ENCODE assay signal across 8 cellular contexts in genomic region chrX:47649781-47650163, GRCh38. TPM values are rescaled to one million over a fixed set of nuclear protein-coding genes. Genes with fewer than 3 reads are reported as not detected.
DNase-seq lines count a peak whose midpoint lies in the region; ATAC-seq and TF ChIP-seq lines count a peak whose summit lies in the region.

No MANE protein-coding gene starts in this region.

- H3K36me3 Mint-ChIP-seq in activated CD8-positive, alpha-beta T cell treated with anti-CD3 and anti-CD28 coated beads for 36 hours (ENCODE audit: low read depth), result peaks cover 57% of the 10 kb centered on the region

- no peaks in the 10 kb centered on the region for H3K9me2 ChIP-seq in SK-N-SH

- H3K27me3 ChIP-seq in SK-N-SH (ENCODE audit: insufficient read depth), result peaks cover 9% of the 10 kb centered on the region; the same call in 1 of the 2 replicates
- peaks cover 0 to 5% of the 10 kb centered on the region in 2 donors for H3K27me3 ChIP-seq in stomach smooth muscle (ENCODE audit: control insufficient read depth in 1 of 2, insufficient read depth in 2 of 2, low read length in 2 of 2)

- H3K9me3 Mint-ChIP-seq in activated CD8-positive, alpha-beta T cell treated with anti-CD3 and anti-CD28 coated beads for 36 hours, result no peaks in the 10 kb centered on the region

- no peak for TF ChIP-seq CTCF in SK-N-SH (IDR thresholded peaks at IDR 0.05)
- TF ChIP-seq CTCF in activated CD8-positive, alpha-beta T cell treated with anti-CD3 and anti-CD28 coated beads for 36 hours (IDR thresholded peaks at IDR 0.05), result no peak

- H3K4me3 Mint-ChIP-seq in activated CD8-positive, alpha-beta T cell treated with anti-CD3 and anti-CD28 coated beads for 36 hours, result peak overlapping the region; percentile 92

- ATAC-seq in SK-N-SH treated with all-trans-retinoic acid at 6 μM for 48 hours (no peak), HG03520 (IDR thresholded peaks at IDR 0.05; ENCODE audit: unreplicated experiment) (no peak)
- no peak for ATAC-seq in activated CD8-positive, alpha-beta T cell treated with anti-CD3 and anti-CD28 coated beads for 36 hours

- H3K4me3 ChIP-seq in SK-N-SH (ENCODE audit: low read depth in 2 of 2, low read length in 1 of 2) (peak overlapping the region; percentile 63 to 67; a peak in 3 of 4 replicates), iPS-18c (ENCODE audit: insufficient read depth, low read depth, low read length) (peak overlapping the region; percentile 63), stomach smooth muscle (ENCODE audit: low read length in 2 of 2) (peak overlapping the region; percentile 40 to 79)

- intact Hi-C loops in activated CD8-positive, alpha-beta T cell treated with anti-CD3 and anti-CD28 coated beads for 36 hours (cut with micrococcal nuclease), result no loop called here

- no peak overlapping the region; a peak in 1 of 4 replicates for H3K27ac ChIP-seq in SK-N-SH (ENCODE audit: low read depth in 2 of 2, low read length in 1 of 2)
- H3K27ac ChIP-seq in stomach smooth muscle (ENCODE audit: low read length), result no peak overlapping the region

- H4K20me1 ChIP-seq in SK-N-SH (ENCODE audit: insufficient read depth), result no peaks in the 10 kb centered on the region

- H3F3A ChIP-seq in SK-N-SH (replicated peaks; ENCODE audit: insufficient read depth), result no peaks in the 10 kb centered on the region

- no peak for DNase-seq in SK-N-SH
- DNase-seq in activated CD8-positive, alpha-beta T cell treated with anti-CD3 and anti-CD28 coated beads for 36 hours, result no peak
- DNase-seq in activated effector memory CD4-positive, alpha-beta T cell treated with anti-CD3 and anti-CD28 coated beads, Interleukin-2, amount 50 U/mL, for 16 hours, result no peak
- no peak for DNase-seq in stimulated activated CD4-positive, alpha-beta T cell treated with anti-CD3 and anti-CD28 coated beads, Interleukin-4, amount 100 ng/mL, for 24 hours

- peak overlapping the region; percentile 63 for H3K4me2 ChIP-seq in SK-N-SH

- CTCF ChIA-PET in SK-N-SH (lab: Yijun Ruan, JAX), result no interaction called here
- CTCF ChIA-PET in activated CD8-positive, alpha-beta T cell treated with anti-CD3 and anti-CD28 coated beads for 36 hours (lab: Charles Lee), result interaction anchor here (1.6 kb wide), 1 partner anchor 8 kb away, joined by 4 read pairs; no protein-coding TSS in a partner anchor

- no peak for TF ChIP-seq EP300 in SK-N-SH (IDR thresholded peaks at IDR 0.05; ENCODE audit: borderline replicate concordance in 1 of 2, low read depth in 1 of 2, low read length in 1 of 2)

- no peak overlapping the region for H2AFZ ChIP-seq in SK-N-SH (ENCODE audit: low read depth)

- H3K27me3 Mint-ChIP-seq in activated CD8-positive, alpha-beta T cell treated with anti-CD3 and anti-CD28 coated beads for 36 hours, result no peaks in the 10 kb centered on the region

- POLR2A ChIA-PET in SK-N-SH (lab: Yijun Ruan, JAX), result interaction anchor here (1.2 kb wide), 1 partner anchor 26 kb away, joined by 4 read pairs; no protein-coding TSS in a partner anchor
- POLR2A ChIA-PET in activated CD8-positive, alpha-beta T cell treated with anti-CD3 and anti-CD28 coated beads for 36 hours (lab: Charles Lee), result interaction anchor here (1.1 kb wide), 1 partner anchor 13 kb away, joined by 3 read pairs; no protein-coding TSS in a partner anchor

- WGBS in SK-N-SH (ENCODE audit: low lambda C conversion rate), result 30% methylated on average over 11 of the region's 11 CpGs

- H3K4me1 ChIP-seq in SK-N-SH (ENCODE audit: control insufficient read depth in 1 of 2, insufficient read depth in 2 of 2, low read depth in 1 of 2, low read length in 1 of 2) (peaks cover 4 to 8% of the 10 kb centered on the region in 2 experiments; a peak in 1 of 4 replicates), stomach smooth muscle (ENCODE audit: control insufficient read depth, insufficient read depth, low read length) (peaks cover 11% of the 10 kb centered on the region)

- H3K36me3 ChIP-seq in SK-N-SH (replicated peaks in 1 of 2; ENCODE audit: control insufficient read depth in 1 of 2, insufficient read depth in 2 of 2, low read length in 1 of 2) (peaks cover 3 to 10% of the 10 kb centered on the region in 2 experiments), stomach smooth muscle (ENCODE audit: control insufficient read depth in 2 of 2, insufficient read depth in 2 of 2, low read length in 2 of 2) (peaks cover 4% of the 10 kb centered on the region in 2 donors)

- no peaks in the 10 kb centered on the region for H3K9me3 ChIP-seq in SK-N-SH
- peaks cover 5% of the 10 kb centered on the region for H3K9me3 ChIP-seq in iPS-18c (ENCODE audit: control insufficient read depth, insufficient read depth, low read length)
- H3K9me3 ChIP-seq in stomach smooth muscle (ENCODE audit: control insufficient read depth in 2 of 2, low read length in 2 of 2), result no peaks in the 10 kb centered on the region

- H3K4me1 Mint-ChIP-seq in activated CD8-positive, alpha-beta T cell treated with anti-CD3 and anti-CD28 coated beads for 36 hours (ENCODE audit: low read depth), result peaks cover 44% of the 10 kb centered on the region

- H3K79me2 ChIP-seq in SK-N-SH (ENCODE audit: insufficient read depth), result peaks cover 14% of the 10 kb centered on the region; the same call in 1 of the 2 replicates

- H3K9ac ChIP-seq in SK-N-SH, result peak overlapping the region; percentile 31; the same call in 1 of the 2 replicates
- peak overlapping the region in 1 of 2 donors; percentile 80 for H3K9ac ChIP-seq in stomach smooth muscle (ENCODE audit: low read length in 2 of 2)

- peak overlapping the region; percentile 88 for H3K27ac Mint-ChIP-seq in activated CD8-positive, alpha-beta T cell treated with anti-CD3 and anti-CD28 coated beads for 36 hours

- TF ChIP-seq RAD21 in SK-N-SH (IDR thresholded peaks at IDR 0.05; ENCODE audit: low read length), result no peak

TF ChIP-seq in SK-N-SH, 30 proteins besides CTCF, POLR2A, EP300 and RAD21:
- TF ChIP-seq TAF1 (IDR thresholded peaks at IDR 0.05; ENCODE audit: borderline replicate concordance, low read depth, low read length), result no peak
- no peak for TF ChIP-seq ELF1 (IDR thresholded peaks at IDR 0.05)
- no peak for TF ChIP-seq RFX5 (IDR thresholded peaks at IDR 0.05; ENCODE audit: low read length)
TF ChIP-seq in SK-N-SH: peak in this region for 0.

TF ChIP-seq in SK-N-SH treated with all-trans-retinoic acid at 6 μM for 48 hours, 23 proteins besides CTCF, POLR2A, EP300 and RAD21:
- TF ChIP-seq CSDC2 (CRISPR knock-in tag; IDR thresholded peaks at IDR 0.05) (no peak), ZFP30 (CRISPR knock-in tag; IDR thresholded peaks at IDR 0.05) (no peak), ESRRG (CRISPR knock-in tag; IDR thresholded peaks at IDR 0.05) (no peak), SNAI2 (CRISPR knock-in tag; IDR thresholded peaks at IDR 0.05) (no peak)
- TF ChIP-seq, protein P1, sequence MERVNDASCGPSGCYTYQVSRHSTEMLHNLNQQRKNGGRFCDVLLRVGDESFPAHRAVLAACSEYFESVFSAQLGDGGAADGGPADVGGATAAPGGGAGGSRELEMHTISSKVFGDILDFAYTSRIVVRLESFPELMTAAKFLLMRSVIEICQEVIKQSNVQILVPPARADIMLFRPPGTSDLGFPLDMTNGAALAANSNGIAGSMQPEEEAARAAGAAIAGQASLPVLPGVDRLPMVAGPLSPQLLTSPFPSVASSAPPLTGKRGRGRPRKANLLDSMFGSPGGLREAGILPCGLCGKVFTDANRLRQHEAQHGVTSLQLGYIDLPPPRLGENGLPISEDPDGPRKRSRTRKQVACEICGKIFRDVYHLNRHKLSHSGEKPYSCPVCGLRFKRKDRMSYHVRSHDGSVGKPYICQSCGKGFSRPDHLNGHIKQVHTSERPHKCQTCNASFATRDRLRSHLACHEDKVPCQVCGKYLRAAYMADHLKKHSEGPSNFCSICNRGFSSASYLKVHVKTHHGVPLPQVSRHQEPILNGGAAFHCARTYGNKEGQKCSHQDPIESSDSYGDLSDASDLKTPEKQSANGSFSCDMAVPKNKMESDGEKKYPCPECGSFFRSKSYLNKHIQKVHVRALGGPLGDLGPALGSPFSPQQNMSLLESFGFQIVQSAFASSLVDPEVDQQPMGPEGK (CRISPR knock-in tag; IDR thresholded peaks at IDR 0.05; ENCODE audit: borderline replicate concordance), result no peak

RNA-seq across cellular contexts. Expression of gene ELK1, which starts 0.6 kb away (rescaled TPM):
- 14.6 and 17.0 TPM in 2 replicates for polyA plus RNA-seq in SK-N-SH (2012; rRNA removed)
- 9.2 and 13.9 TPM in 2 replicates for polyA plus RNA-seq in SK-N-SH (2012; cell fraction: cytosol; rRNA removed)
- 9.0 and 9.3 TPM in 2 replicates for polyA plus RNA-seq in SK-N-SH (2012; cell fraction: nucleus; rRNA removed)
- 10 to 100 TPM; 67.6 to 73.2 TPM for total RNA-seq in activated CD8-positive, alpha-beta T cell treated with anti-CD3 and anti-CD28 coated beads for 36 hours

RNA-seq across cellular contexts. Expression of gene UXT, which starts 9.2 kb away (rescaled TPM):
- polyA plus RNA-seq in SK-N-SH (2012; rRNA removed), result 169 and 205 TPM in 2 replicates
- 201 and 204 TPM in 2 replicates for polyA plus RNA-seq in SK-N-SH (2012; cell fraction: cytosol; rRNA removed)
- 85.0 and 91.8 TPM in 2 replicates for polyA plus RNA-seq in SK-N-SH (2012; cell fraction: nucleus; rRNA removed)
- total RNA-seq in activated CD8-positive, alpha-beta T cell treated with anti-CD3 and anti-CD28 coated beads for 36 hours, result 100 to 1,000 TPM; 187 to 192 TPM

RNA-seq across cellular contexts. Expression of gene CFP, which starts 20.0 kb away (rescaled TPM):
- 0.03 and 0.19 TPM in 2 replicates for polyA plus RNA-seq in SK-N-SH (2012; rRNA removed)
- 0.01 and 0.03 TPM in 2 replicates for polyA plus RNA-seq in SK-N-SH (2012; cell fraction: cytosol; rRNA removed)
- 0.89 and 1.1 TPM in 2 replicates for polyA plus RNA-seq in SK-N-SH (2012; cell fraction: nucleus; rRNA removed)
- 1 to 10 TPM; 1.6 to 2.1 TPM for total RNA-seq in activated CD8-positive, alpha-beta T cell treated with anti-CD3 and anti-CD28 coated beads for 36 hours

RNA-seq across cellular contexts. Expression of gene SYN1, which starts 30.1 kb away (rescaled TPM):
- 0.02 and 0.08 TPM in 2 replicates for polyA plus RNA-seq in SK-N-SH (2012; rRNA removed)
- 0.10 and 0.14 TPM in 2 replicates for polyA plus RNA-seq in SK-N-SH (2012; cell fraction: cytosol; rRNA removed)
- 0.05 and 0.12 TPM in 2 replicates for polyA plus RNA-seq in SK-N-SH (2012; cell fraction: nucleus; rRNA removed)
- total RNA-seq in activated CD8-positive, alpha-beta T cell treated with anti-CD3 and anti-CD28 coated beads for 36 hours, result under 1 TPM; 0.67 to 0.74 TPM
